In genomic region chr17:38693700-38694329, GRCh38 we compare ENCODE assay signal across 1 cellular context.
A peak's percentile ranks its signal among the peaks of the same experiment; 100 is the strongest.
TF ChIP-seq lines count a peak whose summit lies in the region.

No MANE protein-coding gene starts in this region.

TF ChIP-seq in HepG2, 621 proteins besides CTCF, POLR2A, EP300 and RAD21 (continued from another document and continues in another):
- TF ChIP-seq ZNF781 (CRISPR knock-in tag; IDR thresholded peaks at IDR 0.05; ENCODE audit: borderline replicate concordance, not compliant biosample characterization) (no peak), MED8 (CRISPR knock-in tag; IDR thresholded peaks at IDR 0.05; ENCODE audit: insufficient replicate concordance) (no peak), CREBL2 (CRISPR knock-in tag; IDR thresholded peaks at IDR 0.05; ENCODE audit: borderline replicate concordance) (no peak), ARNT (IDR thresholded peaks at IDR 0.05) (no peak), ZNF83 (CRISPR knock-in tag; IDR thresholded peaks at IDR 0.05; ENCODE audit: borderline replicate concordance) (no peak), ZNF205 (CRISPR knock-in tag; IDR thresholded peaks at IDR 0.05) (no peak), ZNF850 (CRISPR knock-in tag; conservative IDR thresholded peaks at IDR 0.05) (no peak), HOXA5 (CRISPR knock-in tag; IDR thresholded peaks at IDR 0.05) (no peak), GPN1 (CRISPR knock-in tag; IDR thresholded peaks at IDR 0.05; ENCODE audit: borderline replicate concordance) (no peak), ZBTB4 (CRISPR knock-in tag; IDR thresholded peaks at IDR 0.05; ENCODE audit: borderline replicate concordance) (no peak; the same call in 1 of the 2 replicates), GABPB1 (CRISPR knock-in tag; IDR thresholded peaks at IDR 0.05) (peak; percentile 24; the same call in 1 of the 2 replicates), NCOA1 (CRISPR knock-in tag; IDR thresholded peaks at IDR 0.05) (no peak), ZNF343 (CRISPR knock-in tag; IDR thresholded peaks at IDR 0.05) (peak; percentile 52; the same call in 1 of the 2 replicates), ZNF337 (CRISPR knock-in tag; IDR thresholded peaks at IDR 0.05; ENCODE audit: borderline replicate concordance, low read depth) (no peak), MTF1 (CRISPR knock-in tag; IDR thresholded peaks at IDR 0.05) (no peak), RNF219 (CRISPR knock-in tag; IDR thresholded peaks at IDR 0.05) (no peak), GATA4 (IDR thresholded peaks at IDR 0.05; ENCODE audit: borderline replicate concordance, low read depth) (no peak), ZSCAN29 (CRISPR knock-in tag; conservative IDR thresholded peaks at IDR 0.05) (0 out of 2 replicates have a peak, but pooled peaks have one; percentile 14), NFE2L2 (IDR thresholded peaks at IDR 0.05; ENCODE audit: low read length) (no peak), NFATC3 (CRISPR knock-in tag; IDR thresholded peaks at IDR 0.05) (no peak), NCOR1 (IDR thresholded peaks at IDR 0.05; ENCODE audit: borderline replicate concordance, low read length) (no peak), RNF2 (conservative IDR thresholded peaks at IDR 0.05; ENCODE audit: low read depth) (no peak; the same call in 1 of the 2 replicates), ZNF3 (CRISPR knock-in tag; IDR thresholded peaks at IDR 0.05) (no peak), ZHX1 (CRISPR knock-in tag; IDR thresholded peaks at IDR 0.05; ENCODE audit: low read depth) (no peak), SIX4 (CRISPR knock-in tag; IDR thresholded peaks at IDR 0.05) (no peak), ERF (CRISPR knock-in tag; IDR thresholded peaks at IDR 0.05) (0 out of 2 replicates have a peak, but pooled peaks have one; percentile 23), ZNF784 (CRISPR knock-in tag; IDR thresholded peaks at IDR 0.05; ENCODE audit: borderline replicate concordance) (no peak), MZF1 (CRISPR knock-in tag; IDR thresholded peaks at IDR 0.05; ENCODE audit: borderline replicate concordance) (no peak), RFX3 (CRISPR knock-in tag; IDR thresholded peaks at IDR 0.05) (no peak), TBX2 (CRISPR knock-in tag; IDR thresholded peaks at IDR 0.05; ENCODE audit: borderline replicate concordance) (peak; percentile 69), PITX1 (CRISPR knock-in tag; IDR thresholded peaks at IDR 0.05) (no peak), THAP11 (CRISPR knock-in tag; IDR thresholded peaks at IDR 0.05) (0 out of 2 replicates have a peak, but pooled peaks have one; percentile 7), ZNF800 (CRISPR knock-in tag; IDR thresholded peaks at IDR 0.05) (no peak), SMAD1 (CRISPR knock-in tag; IDR thresholded peaks at IDR 0.05; ENCODE audit: borderline replicate concordance, low read depth) (no peak), NR2F2 (IDR thresholded peaks at IDR 0.05; ENCODE audit: borderline replicate concordance, low read depth) (no peak), ZNF282 (IDR thresholded peaks at IDR 0.05; ENCODE audit: partially characterized antibody) (no peak), ISX (CRISPR knock-in tag; conservative IDR thresholded peaks at IDR 0.05) (no peak), CBX1 (IDR thresholded peaks at IDR 0.05; ENCODE audit: low read depth) (peak; percentile 62), ZSCAN25 (CRISPR knock-in tag; IDR thresholded peaks at IDR 0.05) (no peak), ZNF598 (CRISPR knock-in tag; IDR thresholded peaks at IDR 0.05; ENCODE audit: borderline replicate concordance) (no peak), ZNF687 (CRISPR knock-in tag; IDR thresholded peaks at IDR 0.05) (peak; percentile 92), NRL (CRISPR knock-in tag; IDR thresholded peaks at IDR 0.05; ENCODE audit: borderline replicate concordance) (no peak), HDAC2 (CRISPR knock-in tag; IDR thresholded peaks at IDR 0.05) (peak; percentile 27; the same call in 1 of the 2 replicates), PLRG1 (conservative IDR thresholded peaks at IDR 0.05) (no peak), YY1 (IDR thresholded peaks at IDR 0.05; ENCODE audit: insufficient read depth, insufficient replicate concordance, low read depth, low read length) (no peak), KDM2A (CRISPR knock-in tag; IDR thresholded peaks at IDR 0.05; ENCODE audit: borderline replicate concordance, low read depth) (peak; percentile 42; the same call in 1 of the 2 replicates), PHF20 (CRISPR knock-in tag; IDR thresholded peaks at IDR 0.05) (no peak), ZNF446 (CRISPR knock-in tag; IDR thresholded peaks at IDR 0.05) (no peak), TAF15 (IDR thresholded peaks at IDR 0.05; ENCODE audit: low read depth, low read length, poor library complexity, severe bottlenecking) (no peak), SMAD9 (CRISPR knock-in tag; IDR thresholded peaks at IDR 0.05) (no peak), U2AF1 (optimal IDR thresholded peaks at IDR 0.05; ENCODE audit: low read depth, low read length) (no peak), CSRNP2 (CRISPR knock-in tag; conservative IDR thresholded peaks at IDR 0.05; ENCODE audit: low read depth) (no peak), ZC3H13 (CRISPR knock-in tag; IDR thresholded peaks at IDR 0.05) (no peak), CHD2 (IDR thresholded peaks at IDR 0.05; ENCODE audit: low read depth, low read length) (no peak), ZNF615 (CRISPR knock-in tag; IDR thresholded peaks at IDR 0.05; ENCODE audit: borderline replicate concordance) (no peak), ZNF468 (CRISPR knock-in tag; IDR thresholded peaks at IDR 0.05) (0 out of 2 replicates have a peak, but pooled peaks have one; percentile 61), SAFB2 (CRISPR knock-in tag; IDR thresholded peaks at IDR 0.05; ENCODE audit: borderline replicate concordance, low read depth) (no peak), KLF9 (CRISPR knock-in tag; IDR thresholded peaks at IDR 0.05; ENCODE audit: low read depth) (no peak)
